Comparison of ENCODE assay signal across 15 cellular contexts in the genomic region with DNA sequence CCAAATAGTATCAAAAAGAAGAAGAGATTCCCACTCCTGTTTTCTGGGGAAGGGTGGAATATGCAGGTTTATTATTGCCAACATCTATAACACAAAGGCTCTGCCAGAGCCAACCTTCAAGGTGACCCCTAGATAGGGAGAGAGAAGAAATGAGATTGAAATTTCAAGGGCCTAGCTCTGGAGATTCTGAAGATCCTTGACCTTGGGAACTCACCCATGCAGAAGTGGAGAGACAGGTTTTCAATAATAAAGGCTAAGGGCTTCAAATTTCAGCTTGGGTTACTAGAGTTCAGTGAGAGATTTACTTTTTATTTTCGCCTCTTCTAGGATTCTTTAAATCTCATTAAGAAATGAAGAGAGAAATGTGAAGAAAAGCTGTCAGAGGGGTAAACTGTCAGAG.
DNase-seq lines count a peak whose midpoint lies in the region; ATAC-seq and TF ChIP-seq lines count a peak whose summit lies in the region.
"Had no signal": no experiment of that assay in that cellular context is flagged by ENCODE, and none has a peak within 500 bp of the region (broad histone marks: within the 10 kb centered on the region; RNA-seq: fewer than 3 reads in every experiment).

No MANE protein-coding gene starts in this region.

- H3K4me2 ChIP-seq in PC-9, result peak overlapping the region; percentile 17

- no peaks in the 10 kb centered on the region for H4K20me1 ChIP-seq in PC-9 (ENCODE audit: insufficient read depth)
- H4K20me1 ChIP-seq: BLaER1 treated with 17β-estradiol and CSF1 and Interleukin-3, amounts not matched to agents 10 nM and 100 nM had no signal

- TF ChIP-seq POLR2A in transverse colon (IDR thresholded peaks at IDR 0.05), result no peak

- H3K9me3 ChIP-seq in cardiac muscle cell (ENCODE audit: low read depth) (no peaks in the 10 kb centered on the region), right atrium auricular region (no peaks in the 10 kb centered on the region), PC-9 (ENCODE audit: insufficient read depth, low read depth) (0 out of 2 replicates have a peak, but pooled peaks cover 5% of the 10 kb centered on the region), transverse colon (no peaks in the 10 kb centered on the region)
- H3K9me3 ChIP-seq: body of pancreas, colonic mucosa had no signal

- peak overlapping the region; percentile 41 for H3K27ac ChIP-seq in cardiac muscle cell
- H3K27ac ChIP-seq in right atrium auricular region, result no peak overlapping the region
- no peak overlapping the region for H3K27ac ChIP-seq in PC-9
- no peak overlapping the region for H3K27ac ChIP-seq in transverse colon
- H3K27ac ChIP-seq: colonic mucosa had no signal

- intact Hi-C loops in PC-9 (cut with micrococcal nuclease; ENCODE audit: unreplicated experiment), result loop anchor here (2.0 to 5.0 kb wide), 4 partner anchors 125 to 239 kb away; no protein-coding TSS in a partner anchor
- intact Hi-C loops in transverse colon (cut with DNase I; ENCODE audit: low total_unique reads), result no loop called here
- intact Hi-C loops in Calu3 (cut with micrococcal nuclease; ENCODE audit: unreplicated experiment), result loop anchor here (5.0 to 10.0 kb wide), 3 partner anchors 157 to 1567 kb away; no protein-coding TSS in a partner anchor

- H3K27me3 Mint-ChIP-seq in naive B cell (peaks cover 0 to 4% (median 0%) of the 10 kb centered on the region in 3 donors), Calu3 (ENCODE audit: unreplicated experiment) (no peaks in the 10 kb centered on the region)

- BruUV-seq in PC-9 (replicated peaks; lab: Mats Ljungman, UMichigan) (no TSS peak), Calu3 (replicated peaks; lab: Mats Ljungman, UMichigan) (no TSS peak)

- H3K4me3 ChIP-seq in cardiac muscle cell, result no peak overlapping the region
- no peak overlapping the region for H3K4me3 ChIP-seq in right atrium auricular region
- H3K4me3 ChIP-seq in PC-9, result no peak overlapping the region
- H3K4me3 ChIP-seq in transverse colon, result no peak overlapping the region
- H3K4me3 ChIP-seq: BLaER1 treated with 17β-estradiol and CSF1 and Interleukin-3, amounts not matched to agents 10 nM and 100 nM; body of pancreas; colonic mucosa; K562 had no signal

- H3K79me2 ChIP-seq in PC-9 (ENCODE audit: low read depth), result no peaks in the 10 kb centered on the region

- WGBS in transverse colon (ENCODE audit: low coverage in 1 of 2), 2 donors, result 80 to 83% methylated on average over 1 of the region's 1 CpG

- peaks cover 33% of the 10 kb centered on the region for H3F3A ChIP-seq in PC-9 (ENCODE audit: insufficient read depth, low read depth)

- in situ Hi-C loops in transverse colon (cut with MboI; ENCODE audit: low pct_ligation_motif_present in 1 of 4, low pct_unique_long_range_greater_than_20kb in 1 of 4, low sequenced_read_pairs in 3 of 4), result loop anchor here in 1 of 4 donors (10.0 kb wide), 1 partner anchor 243 kb away; no protein-coding TSS in a partner anchor

- CTCF ChIA-PET in PC-9 (lab: Charles Lee) (interaction anchor here (0.6 to 1.0 kb wide), 7 partner anchors 11 to 315 kb away, joined by 3 to 5 read pairs (median 4); no protein-coding TSS in a partner anchor), Calu3 (lab: Charles Lee) (interaction anchor here (1.1 kb wide), 1 partner anchor 38 kb away, joined by 3 read pairs; no protein-coding TSS in a partner anchor)

- H3K36me3 Mint-ChIP-seq in naive B cell, result peaks cover 6 to 14% of the 10 kb centered on the region in 2 donors
- peaks cover 18% of the 10 kb centered on the region for H3K36me3 Mint-ChIP-seq in Calu3 (ENCODE audit: insufficient read depth, unreplicated experiment)

- H3K36me3 ChIP-seq in cardiac muscle cell (no peaks in the 10 kb centered on the region), right atrium auricular region (no peaks in the 10 kb centered on the region), PC-9 (ENCODE audit: low read depth) (no peaks in the 10 kb centered on the region), transverse colon (no peaks in the 10 kb centered on the region)
- H3K36me3 ChIP-seq: colonic mucosa had no signal

- H3K4me3 Mint-ChIP-seq in naive B cell (no peak overlapping the region), Calu3 (ENCODE audit: low read depth, unreplicated experiment) (no peak overlapping the region)
- H3K4me3 Mint-ChIP-seq: activated naive CD8-positive, alpha-beta T cell treated with anti-CD3 and anti-CD28 coated beads, Interleukin-2, amount 10 ng/mL, durations not matched to agents 7 days and 5 days had no signal

- H3K9me2 ChIP-seq in PC-9 (ENCODE audit: insufficient read depth), result no peaks in the 10 kb centered on the region

- H2AFZ ChIP-seq in PC-9, result no peak overlapping the region

- H3K27me3 ChIP-seq in cardiac muscle cell (no peaks in the 10 kb centered on the region), right atrium auricular region (no peaks in the 10 kb centered on the region), PC-9 (ENCODE audit: insufficient read depth, low read depth) (no peaks in the 10 kb centered on the region), transverse colon (no peaks in the 10 kb centered on the region)
- H3K27me3 ChIP-seq: BLaER1 treated with 17β-estradiol and CSF1 and Interleukin-3, amounts not matched to agents 10 nM and 100 nM; body of pancreas; colonic mucosa had no signal

- ATAC-seq in naive B cell (ENCODE audit: low read depth in 2 of 2) (no peak), HG03342 (IDR thresholded peaks at IDR 0.05; ENCODE audit: unreplicated experiment) (no peak)

- POLR2A ChIA-PET in PC-9 (lab: Charles Lee; ENCODE audit: unreplicated experiment), result interaction anchor here (0.5 kb wide), 1 partner anchor 260 kb away, joined by 3 read pairs; no protein-coding TSS in a partner anchor

- H3K4me1 Mint-ChIP-seq in naive B cell (peaks cover 11 to 45% (median 17%) of the 10 kb centered on the region in 3 donors), Calu3 (ENCODE audit: low read depth, unreplicated experiment) (peaks cover 55% of the 10 kb centered on the region)

- H3K9me3 Mint-ChIP-seq in naive B cell, result peaks cover 0 to 14% (median 4%) of the 10 kb centered on the region in 7 donors
- no peaks in the 10 kb centered on the region for H3K9me3 Mint-ChIP-seq in Calu3 (ENCODE audit: low read depth, unreplicated experiment)

- TF ChIP-seq EP300 in transverse colon (IDR thresholded peaks at IDR 0.05; ENCODE audit: low read depth), result no peak

- TF ChIP-seq CTCF in cardiac muscle cell (IDR thresholded peaks at IDR 0.05; ENCODE audit: low read depth, low read length) (no peak), right atrium auricular region (IDR thresholded peaks at IDR 0.05) (no peak), PC-9 (conservative IDR thresholded peaks at IDR 0.05) (no peak), transverse colon (IDR thresholded peaks at IDR 0.05) (no peak), Calu3 (IDR thresholded peaks at IDR 0.05; ENCODE audit: unreplicated experiment) (no peak)

- H3K27ac Mint-ChIP-seq in naive B cell (peak overlapping the region in 4 of 6 donors; percentile 35 to 66 (median 57)), Calu3 (ENCODE audit: unreplicated experiment) (no peak overlapping the region)

- peak in 1 of 2 donors; percentile 30 for DNase-seq in cardiac muscle cell (ENCODE audit: low read depth in 1 of 2, low spot score in 1 of 2)
- no peak for DNase-seq in right atrium auricular region (ENCODE audit: low spot score)
- DNase-seq in PC-9, result no peak
- DNase-seq in naive B cell, result no peak
- DNase-seq in NCI-H146 (lab: John Stamatoyannopoulos, UW), result no peak
- no peak for DNase-seq in transverse colon
- DNase-seq in Calu3, result no peak
- DNase-seq: activated CD4-positive, CD25-positive, alpha-beta regulatory T cell treated with anti-CD3 and anti-CD28 coated beads, Interleukin-2, amount 50 U/mL, for 72 hours; activated naive CD8-positive, alpha-beta T cell treated with anti-CD3 and anti-CD28 coated beads, Interleukin-2, amount 10 ng/mL, durations not matched to agents 7 days and 5 days; colonic mucosa; stimulated activated CD4-positive, alpha-beta T cell treated with anti-CD3 and anti-CD28 coated beads, Interleukin-12 subunit alpha, Interleukin-12 subunit beta, amount 100 ng/mL, for 4 hours had no signal

- H3K4me1 ChIP-seq in cardiac muscle cell (ENCODE audit: low read depth) (peaks cover 18% of the 10 kb centered on the region), right atrium auricular region (no peaks in the 10 kb centered on the region), PC-9 (replicated peaks; ENCODE audit: insufficient read depth) (peaks cover 33% of the 10 kb centered on the region), transverse colon (peaks cover 0 to 35% (median 2%) of the 10 kb centered on the region in 4 donors)
- H3K4me1 ChIP-seq: colonic mucosa had no signal
